In genomic region chr15:63586790-63587189, GRCh38 we compare ENCODE assay signal across 1 cellular context.
TF ChIP-seq lines count a peak whose summit lies in the region.

No MANE protein-coding gene starts in this region.

TF ChIP-seq in GM12878, 131 proteins besides CTCF, POLR2A, EP300 and RAD21:
- TF ChIP-seq IRF4 (IDR thresholded peaks at IDR 0.05; ENCODE audit: low read depth, low read length) = no peak
- TF ChIP-seq PAX5 (IDR thresholded peaks at IDR 0.05; ENCODE audit: borderline replicate concordance, low read depth, low read length) = no peak
- no peak for TF ChIP-seq RBBP5 (conservative IDR thresholded peaks at IDR 0.05)
- no peak for TF ChIP-seq POU2F2 (IDR thresholded peaks at IDR 0.05; ENCODE audit: borderline replicate concordance, low read depth, low read length)
- no peak for TF ChIP-seq CBX3 (IDR thresholded peaks at IDR 0.05; ENCODE audit: borderline replicate concordance, low read depth)
- no peak for TF ChIP-seq PRDM15 (CRISPR knock-in tag; IDR thresholded peaks at IDR 0.05)
- TF ChIP-seq CREM (IDR thresholded peaks at IDR 0.05; ENCODE audit: low read depth) = no peak
- TF ChIP-seq MAX (IDR thresholded peaks at IDR 0.05; ENCODE audit: low read depth, low read length) = no peak
- TF ChIP-seq STAT1 (conservative IDR thresholded peaks at IDR 0.05) = no peak
- no peak for TF ChIP-seq TCF3 (IDR thresholded peaks at IDR 0.05; ENCODE audit: borderline replicate concordance, insufficient read depth, low read depth, low read length)
